In the genomic region with DNA sequence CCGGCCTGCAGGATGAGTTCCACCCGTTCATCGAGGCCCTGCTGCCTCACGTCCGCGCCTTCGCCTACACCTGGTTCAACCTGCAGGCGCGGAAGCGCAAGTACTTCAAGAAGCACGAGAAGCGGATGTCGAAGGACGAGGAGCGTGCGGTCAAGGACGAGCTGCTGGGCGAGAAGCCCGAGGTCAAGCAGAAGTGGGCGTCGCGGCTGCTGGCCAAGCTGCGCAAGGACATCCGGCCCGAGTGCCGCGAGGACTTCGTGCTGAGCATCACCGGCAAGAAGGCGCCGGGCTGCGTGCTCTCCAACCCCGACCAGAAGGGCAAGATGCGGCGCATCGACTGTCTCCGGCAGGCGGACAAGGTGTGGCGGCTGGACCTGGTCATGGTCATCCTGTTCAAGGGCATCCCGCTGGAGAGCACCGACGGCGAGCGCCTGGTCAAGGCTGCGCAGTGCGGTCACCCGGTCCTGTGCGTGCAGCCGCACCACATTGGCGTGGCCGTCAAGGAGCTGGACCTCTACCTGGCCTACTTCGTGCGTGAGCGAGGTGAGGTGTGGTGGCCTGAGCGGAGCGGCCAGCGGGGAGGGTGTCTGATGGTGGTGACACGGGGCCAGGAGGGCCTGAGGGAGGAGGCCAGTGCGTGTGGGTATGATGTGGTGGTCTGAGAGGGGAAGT, we compare ENCODE assay signal across 21 cellular contexts. TPM values are rescaled to one million over a fixed set of nuclear protein-coding genes. Genes with fewer than 3 reads are reported as not detected.
DNase-seq lines count a peak whose midpoint lies in the region; ATAC-seq and TF ChIP-seq lines count a peak whose summit lies in the region.
"Had no signal": no experiment of that assay in that cellular context is flagged by ENCODE, and none has a peak within 500 bp of the region (broad histone marks: within the 10 kb centered on the region; RNA-seq: fewer than 3 reads in every experiment).

No MANE protein-coding gene starts in this region.

- H4K91ac ChIP-seq in IMR-90 (ENCODE audit: insufficient read depth, low read depth, low read length): no peak overlapping the region

- H3K79me1 ChIP-seq in IMR-90 (ENCODE audit: low read depth in 1 of 2, low read length in 2 of 2): peaks cover 4 to 72% of the 10 kb centered on the region in 2 experiments; a peak in 2 of 4 replicates

- H3K36me3 ChIP-seq in IMR-90 (ENCODE audit: control insufficient read depth, insufficient read depth, low read length) (peaks cover 29% of the 10 kb centered on the region), breast epithelium (no peaks in the 10 kb centered on the region), right lobe of liver (peaks cover 0 to 20% (median 11%) of the 10 kb centered on the region in 4 donors), stomach (peaks cover 23 to 30% (median 29%) of the 10 kb centered on the region in 4 donors)
- peaks cover 7% of the 10 kb centered on the region for H3K36me3 ChIP-seq in effector memory CD4-positive, alpha-beta T cell (ENCODE audit: control insufficient read depth, insufficient read depth, low read length)

- no peak for TF ChIP-seq EP300 in stomach (IDR thresholded peaks at IDR 0.05)

- dilution Hi-C loops in IMR-90 (cut with HindIII; ENCODE audit: low sequenced_read_pairs, unreplicated experiment): no loop called here

- H3K27me3 ChIP-seq in IMR-90 (ENCODE audit: control insufficient read depth, insufficient read depth, low read length): no peaks in the 10 kb centered on the region
- H3K27me3 ChIP-seq in breast epithelium: no peaks in the 10 kb centered on the region
- H3K27me3 ChIP-seq in right lobe of liver: no peaks in the 10 kb centered on the region
- no peaks in the 10 kb centered on the region for H3K27me3 ChIP-seq in stomach
- no peaks in the 10 kb centered on the region for H3K27me3 ChIP-seq in effector memory CD4-positive, alpha-beta T cell (replicated peaks; ENCODE audit: control insufficient read depth, insufficient read depth, low read length, poor library complexity, severe bottlenecking)
- H3K27me3 ChIP-seq: suprapubic skin had no signal

- CTCF ChIA-PET in IMR-90 (lab: Yijun Ruan, JAX): no interaction called here

- H2AFZ ChIP-seq in IMR-90 (replicated peaks; ENCODE audit: low read length, poor library complexity): no peak overlapping the region
- H2AFZ ChIP-seq: parathyroid adenoma had no signal

- H2BK15ac ChIP-seq in IMR-90 (ENCODE audit: low read depth, low read length): no peak overlapping the region

- peaks cover 25% of the 10 kb centered on the region for H3K9me1 ChIP-seq in IMR-90 (ENCODE audit: insufficient read depth, low read length)

- TSS peak; percentile 85 for BruUV-seq in IMR-90 (replicated peaks; lab: Mats Ljungman, UMichigan)

- no peak overlapping the region for H3K4ac ChIP-seq in IMR-90 (ENCODE audit: low read depth, low read length)

- TF ChIP-seq POLR2A in IMR-90 (IDR thresholded peaks at IDR 0.05; ENCODE audit: low read depth, low read length) (no peak), breast epithelium (IDR thresholded peaks at IDR 0.05) (no peak), right lobe of liver (IDR thresholded peaks at IDR 0.05) (no peak), stomach (IDR thresholded peaks at IDR 0.05) (no peak)

- no peak overlapping the region for H3K18ac ChIP-seq in IMR-90 (ENCODE audit: low read depth, low read length)

- H4K20me1 ChIP-seq in IMR-90 (ENCODE audit: insufficient read depth, low read length): peaks cover 93% of the 10 kb centered on the region

- 95% methylated on average over 35 of the region's 59 CpGs; no CpG with 5 or more reads in 1 of the 2 experiments for WGBS in IMR-90 (ENCODE audit: extremely low coverage in 2 of 2, insufficient read length in 1 of 2), 2 experiments
- WGBS in right lobe of liver (ENCODE audit: insufficient coverage, low coverage, low lambda C conversion rate, missing lambda C conversion rate): 89% methylated on average over 24 of the region's 59 CpGs
- WGBS in stomach, 5 donors: 89 to 93% (median 92%) methylated on average over 57 to 59 of the region's 59 CpGs

- H4K5ac ChIP-seq in IMR-90 (ENCODE audit: low read depth, low read length): no peak overlapping the region

- no peak overlapping the region for H2AK9ac ChIP-seq in IMR-90 (replicated peaks; ENCODE audit: low read depth, low read length, poor library complexity)

- H2BK20ac ChIP-seq in IMR-90 (ENCODE audit: low read depth, low read length): no peak overlapping the region

- H3K27ac ChIP-seq in IMR-90 (ENCODE audit: insufficient read depth, low read length): no peak overlapping the region
- peak overlapping the region; percentile 26 to 81 for H3K27ac ChIP-seq in breast epithelium
- H3K27ac ChIP-seq in right lobe of liver: peak overlapping the region in 2 of 3 donors; percentile 72 to 93
- peak overlapping the region in 4 of 5 donors; percentile 62 to 100 (median 90) for H3K27ac ChIP-seq in stomach
- H3K27ac ChIP-seq in effector memory CD4-positive, alpha-beta T cell (ENCODE audit: insufficient read depth, low read length, poor library complexity, severe bottlenecking): no peak overlapping the region
- H3K27ac ChIP-seq: parathyroid adenoma had no signal

- H3K4me2 ChIP-seq in IMR-90 (ENCODE audit: low read depth, low read length): no peak overlapping the region
- H3K4me2 ChIP-seq: smooth muscle cell had no signal

- TF ChIP-seq RAD21 in IMR-90 (IDR thresholded peaks at IDR 0.05; ENCODE audit: low read length): no peak

- ATAC-seq in IMR-90 (ENCODE audit: low read depth): no peak
- ATAC-seq in right lobe of liver: no peak
- no peak for ATAC-seq in HG02852 (IDR thresholded peaks at IDR 0.05; ENCODE audit: unreplicated experiment)
- no peak for ATAC-seq in HG02885 (IDR thresholded peaks at IDR 0.05; ENCODE audit: poor library complexity, unreplicated experiment)
- ATAC-seq: activated CD4-positive, alpha-beta T cell treated with anti-CD3 and anti-CD28 coated beads for 36 hours; activated CD8-positive, alpha-beta memory T cell treated with anti-CD3 and anti-CD28 coated beads, Interleukin-2, amount 10 ng/mL, durations not matched to agents 7 days and 5 days; naive thymus-derived CD4-positive, alpha-beta T cell had no signal

- TF ChIP-seq CTCF in IMR-90 (conservative IDR thresholded peaks at IDR 0.05; ENCODE audit: low read depth, low read length) (no peak), breast epithelium (IDR thresholded peaks at IDR 0.05) (no peak), right lobe of liver (IDR thresholded peaks at IDR 0.05) (no peak), stomach (IDR thresholded peaks at IDR 0.05) (no peak)

- no peak overlapping the region for H3K23ac ChIP-seq in IMR-90 (ENCODE audit: low read depth, low read length)

- no peaks in the 10 kb centered on the region for H3K9me3 ChIP-seq in IMR-90 (ENCODE audit: control insufficient read depth, insufficient read depth, low read length)
- no peaks in the 10 kb centered on the region for H3K9me3 ChIP-seq in breast epithelium
- no peaks in the 10 kb centered on the region for H3K9me3 ChIP-seq in right lobe of liver
- no peaks in the 10 kb centered on the region for H3K9me3 ChIP-seq in stomach
- H3K9me3 ChIP-seq in effector memory CD4-positive, alpha-beta T cell (ENCODE audit: control insufficient read depth, low read length): no peaks in the 10 kb centered on the region
- H3K9me3 ChIP-seq: suprapubic skin had no signal

- H2BK120ac ChIP-seq in IMR-90 (ENCODE audit: low read depth, low read length): no peak overlapping the region

- POLR2A ChIA-PET in IMR-90 (lab: Charles Lee; ENCODE audit: unreplicated experiment): no interaction called here

- DNase-seq in IMR-90: no peak
- no peak for DNase-seq in breast epithelium (ENCODE audit: low spot score in 2 of 2)
- no peak for DNase-seq in right lobe of liver
- DNase-seq in stomach: no peak
- no peak for DNase-seq in effector memory CD4-positive, alpha-beta T cell
- DNase-seq in DMS 273 (lab: John Stamatoyannopoulos, UW; ENCODE audit: unreplicated experiment): no peak
- DNase-seq: activated CD4-positive, alpha-beta T cell treated with anti-CD3 and anti-CD28 coated beads for 36 hours; activated CD8-positive, alpha-beta memory T cell treated with anti-CD3 and anti-CD28 coated beads, Interleukin-2, amount 10 ng/mL, durations not matched to agents 7 days and 5 days; amygdala; CD4-positive, alpha-beta T cell; cerebellar nuclear complex; effector CD8-positive, alpha-beta T cell; naive thymus-derived CD4-positive, alpha-beta T cell; NCI-H2029; NCI-H446 treated with DMSO at 0.1 percent for 48 hours; stimulated activated CD4-positive, alpha-beta T cell treated with anti-CD3 and anti-CD28 coated beads, Interleukin-4, amount 100 ng/mL, for 4 hours had no signal

- intact Hi-C loops in IMR-90 (cut with micrococcal nuclease): no loop called here
- intact Hi-C loops in breast epithelium (cut with DNase I; ENCODE audit: low total_unique reads): no loop called here
- intact Hi-C loops in right lobe of liver (cut with DNase I): no loop called here
- intact Hi-C loops in stomach (cut with DNase I; ENCODE audit: low total_unique reads): no loop called here

- in situ Hi-C loops in IMR-90 (cut with MboI; ENCODE audit: low sequenced_read_pairs): no loop called here

- H3K4me1 ChIP-seq in IMR-90 (ENCODE audit: control insufficient read depth, insufficient read depth, low read length) (peaks cover 22% of the 10 kb centered on the region), breast epithelium (peaks cover 21 to 29% of the 10 kb centered on the region in 2 donors), right lobe of liver (peaks cover 0 to 67% (median 25%) of the 10 kb centered on the region in 4 donors), stomach (peaks cover 67 to 99% (median 91%) of the 10 kb centered on the region in 4 donors)
- no peaks in the 10 kb centered on the region for H3K4me1 ChIP-seq in effector memory CD4-positive, alpha-beta T cell (ENCODE audit: control insufficient read depth, insufficient read depth, low read length, poor library complexity, severe bottlenecking)

- no peak overlapping the region for H3K4me3 ChIP-seq in IMR-90 (ENCODE audit: insufficient read depth, low read depth, low read length)
- H3K4me3 ChIP-seq in breast epithelium: peak overlapping the region in 2 of 3 donors; percentile 11 to 49
- H3K4me3 ChIP-seq in right lobe of liver: no peak overlapping the region
- no peak overlapping the region for H3K4me3 ChIP-seq in stomach
- H3K4me3 ChIP-seq in effector memory CD4-positive, alpha-beta T cell (ENCODE audit: insufficient read depth, low read depth, low read length, poor library complexity, severe bottlenecking): no peak overlapping the region
- H3K4me3 ChIP-seq: smooth muscle cell, suprapubic skin had no signal

- H3K9ac ChIP-seq in IMR-90 (ENCODE audit: low read depth, low read length): no peak overlapping the region
- H3K9ac ChIP-seq: parathyroid adenoma had no signal

- H4K8ac ChIP-seq in IMR-90 (ENCODE audit: low read depth in 2 of 2, low read length in 2 of 2): no peak overlapping the region

- no peak overlapping the region for H2BK5ac ChIP-seq in IMR-90 (ENCODE audit: low read depth, low read length, poor library complexity, severe bottlenecking)

- H3K56ac ChIP-seq in IMR-90 (ENCODE audit: extremely low read depth, insufficient read depth, low read length): no peak overlapping the region

- no peak overlapping the region for H2AK5ac ChIP-seq in IMR-90 (ENCODE audit: low read depth, low read length)

- H3K14ac ChIP-seq in IMR-90 (replicated peaks; ENCODE audit: low read depth, low read length): no peak overlapping the region

RNA-seq across cellular contexts. Expression of gene NFIC, which starts 15.5 kb away (rescaled TPM):
- total RNA-seq in IMR-90 (2012; rRNA removed) (21.9 and 26.9 TPM in 2 replicates), breast epithelium (10 to 100 TPM; 48.9 to 97.8 (median 73.1) TPM), right lobe of liver (100 to 1,000 TPM in 4 of 6 experiments, 10 to 100 TPM in 2; 94.6 to 168 (median 120) TPM), stomach (100 to 1,000 TPM in 2 of 5 donors, 10 to 100 TPM in 3; 32.3 to 251 (median 94.2) TPM)
- polyA plus RNA-seq in IMR-90 (2012; rRNA removed) (29.2 and 32.1 TPM in 2 replicates), stomach (10 to 100 TPM; 16.7 to 61.5 (median 34.2) TPM)
- polyA plus RNA-seq in IMR-90 (2012; cell fraction: cytosol; rRNA removed): 19.6 and 28.1 TPM in 2 replicates
- 23.6 and 45.1 TPM in 2 replicates for polyA plus RNA-seq in IMR-90 (2012; cell fraction: nucleus; rRNA removed; ENCODE audit: low replicate concordance)

Comparison
In these comparisons a context has a peak if more than half of its experiments do, and no peak if none do; other contexts are left out.
1. H3K27ac ChIP-seq: peak in breast epithelium (2 of 2), right lobe of liver (2 of 3) and stomach (4 of 5); none in IMR-90 (single experiment) and effector memory CD4-positive, alpha-beta T cell (single experiment).
2. H3K4me3 ChIP-seq: peak in breast epithelium (2 of 3); none in IMR-90 (single experiment), right lobe of liver (0 of 3), stomach (0 of 4) and effector memory CD4-positive, alpha-beta T cell (single experiment).